In the genomic region with DNA sequence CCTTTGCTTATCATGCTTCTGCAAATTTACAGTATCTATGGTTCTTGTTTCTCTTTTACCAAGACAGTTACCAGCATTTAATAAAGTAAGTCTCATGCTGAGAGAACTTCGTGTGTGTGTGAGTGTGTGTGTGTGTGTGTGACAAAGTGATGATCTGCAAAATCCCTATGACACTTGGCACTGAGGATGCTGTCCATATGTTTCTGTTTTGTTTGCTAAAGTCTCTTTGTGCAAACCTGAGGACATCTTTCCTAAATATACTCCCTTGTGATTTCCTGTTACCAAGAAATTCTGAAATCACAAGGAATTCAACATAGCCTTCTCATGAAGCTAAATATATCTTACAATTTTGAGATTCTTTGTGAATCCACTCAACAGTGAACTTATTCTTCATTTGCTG, we compare ENCODE assay signal across 24 cellular contexts.
DNase-seq lines count a peak whose midpoint lies in the region; ATAC-seq, FAIRE-seq and TF ChIP-seq lines count a peak whose summit lies in the region.
"Had no signal": no experiment of that assay in that cellular context is flagged by ENCODE, and none has a peak within 500 bp of the region (broad histone marks: within the 10 kb centered on the region; RNA-seq: fewer than 3 reads in every experiment).

No MANE protein-coding gene starts in this region.

- no peak for TF ChIP-seq CTCF in fibroblast of pulmonary artery (IDR thresholded peaks at IDR 0.05; ENCODE audit: low read length, missing control alignments)

- H2AFZ ChIP-seq in ACC112 (ENCODE audit: low read length, unreplicated experiment): peak overlapping the region; percentile 12
- H2AFZ ChIP-seq: PC-9 had no signal

- no peaks in the 10 kb centered on the region for H3K79me2 ChIP-seq in ACC112 (ENCODE audit: control insufficient read depth, insufficient read depth, low read length, unreplicated experiment)

- H3K36me3 ChIP-seq in ACC112 (ENCODE audit: insufficient read depth, low read length): no peaks in the 10 kb centered on the region
- H3K36me3 ChIP-seq: BLaER1 treated with 17β-estradiol and CSF1 and Interleukin-3, amounts not matched to agents 10 nM and 100 nM; SJCRH30 had no signal

- H3K4me3 ChIP-seq in ACC112 (ENCODE audit: low read depth, low read length) (no peak overlapping the region), fibroblast of pulmonary artery (replicated peaks; ENCODE audit: low read depth, low read length) (no peak overlapping the region)
- H3K4me3 ChIP-seq: BLaER1 treated with 17β-estradiol and CSF1 and Interleukin-3, amounts not matched to agents 10 nM and 100 nM; PC-9; SJCRH30 had no signal

- no peak for DNase-seq in HTR-8/SVneo (ENCODE audit: insufficient read length, low spot score)
- DNase-seq in cerebellum (ENCODE audit: low spot score): peak; percentile 65
- peak; percentile 11 for DNase-seq in fibroblast of pulmonary artery (ENCODE audit: low read depth)
- DNase-seq in NCI-H774 (lab: John Stamatoyannopoulos, UW): no peak
- DNase-seq: AML-193; CD4-positive, alpha-beta T cell; COR-L47; DMS53; Karpas-422; NCI-H1092; NCI-H1417 treated with DMSO at 0.1 percent for 48 hours; NCI-H187; NCI-H2081 treated with DMSO at 0.1 percent for 48 hours; NCI-H526; PC-9; SJCRH30 had no signal

- ATAC-seq in GM19452 (IDR thresholded peaks at IDR 0.05; ENCODE audit: unreplicated experiment) (no peak), GM21360 (IDR thresholded peaks at IDR 0.05; ENCODE audit: unreplicated experiment) (no peak)
- ATAC-seq: HCT116, Right ventricle myocardium inferior had no signal

- no peak overlapping the region for H3K27ac ChIP-seq in ACC112 (ENCODE audit: low read depth, low read length)
- H3K27ac ChIP-seq: BLaER1 treated with 17β-estradiol and CSF1 and Interleukin-3, amounts not matched to agents 10 nM and 100 nM; HL-60; PC-9; SJCRH30 had no signal

- peaks cover 11% of the 10 kb centered on the region for H3K4me1 ChIP-seq in ACC112 (ENCODE audit: control insufficient read depth, insufficient read depth, low read length, unreplicated experiment)
- H3K4me1 ChIP-seq: SJCRH30 had no signal

- FAIRE-seq in HTR-8/SVneo (lab: Jason Lieb, UNC): peak; percentile 13
- FAIRE-seq: G401.6 had no signal

- H3K27me3 ChIP-seq in ACC112 (ENCODE audit: insufficient read depth, low read length): no peaks in the 10 kb centered on the region
- H3K27me3 ChIP-seq: BLaER1 treated with 17β-estradiol and CSF1 and Interleukin-3, amounts not matched to agents 10 nM and 100 nM; SJCRH30 had no signal

Comparison
In these comparisons a context has a peak if more than half of its experiments do, and no peak if none do; other contexts are left out.
1. DNase-seq: peak in cerebellum (single experiment) and fibroblast of pulmonary artery (single experiment); none in HTR-8/SVneo (single experiment) and NCI-H774 (single experiment).